11 cellular contexts compared by ENCODE assay signal in the genomic region with DNA sequence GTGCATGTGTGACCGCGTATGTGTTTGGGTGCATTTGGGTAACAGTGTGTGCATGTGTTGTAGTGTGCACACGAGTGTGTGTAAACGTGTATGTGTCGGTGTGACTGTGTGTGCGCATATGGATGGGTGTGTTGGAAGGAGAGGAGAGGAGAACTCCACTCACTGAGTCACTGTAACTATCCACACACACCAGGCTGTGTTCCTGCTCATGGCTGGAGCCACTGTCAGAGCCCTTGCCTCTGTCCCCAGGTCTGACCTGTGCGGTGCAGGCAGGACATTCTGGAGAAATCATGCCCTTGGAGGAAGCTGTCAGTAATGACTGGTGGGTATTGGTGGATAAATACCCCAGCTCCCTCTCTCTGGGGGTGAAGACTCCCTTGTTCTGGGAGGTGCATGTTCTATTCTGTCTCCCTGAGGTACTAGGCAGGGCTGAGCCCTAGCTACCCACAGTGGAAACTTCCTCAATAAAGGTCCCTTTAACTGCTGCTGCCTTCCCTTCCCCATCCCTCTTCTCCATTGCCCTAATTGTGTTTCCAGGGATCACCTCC. TPM values are rescaled to one million over a fixed set of nuclear protein-coding genes. Genes with fewer than 3 reads are reported as not detected.
DNase-seq lines count a peak whose midpoint lies in the region; ATAC-seq, FAIRE-seq and TF ChIP-seq lines count a peak whose summit lies in the region.
"Had no signal": no experiment of that assay in that cellular context is flagged by ENCODE, and none has a peak within 500 bp of the region (broad histone marks: within the 10 kb centered on the region; RNA-seq: fewer than 3 reads in every experiment).

No MANE protein-coding gene starts in this region.

- peak overlapping the region; percentile 88 for H2BK15ac ChIP-seq in H1 (ENCODE audit: low read length)

- peak overlapping the region; percentile 48; the same call in 1 of the 2 replicates for H2BK20ac ChIP-seq in H1 (ENCODE audit: low read length)

- no peaks in the 10 kb centered on the region for H3K36me3 Mint-ChIP-seq in stimulated activated naive CD8-positive, alpha-beta T cell treated with anti-CD3 and anti-CD28 coated beads, Interleukin-15, Interleukin-2, amounts not matched to agents 100 ng/mL and 50 ng/mL, for 24 hours (ENCODE audit: low read depth)
- no peaks in the 10 kb centered on the region for H3K36me3 Mint-ChIP-seq in type B pancreatic cell
- H3K36me3 Mint-ChIP-seq: CD8-positive, alpha-beta T cell had no signal

- no TSS peak for BruUV-seq in Panc1 (replicated peaks; lab: Mats Ljungman, UMichigan)

- POLR2A ChIA-PET in Panc1 (lab: Charles Lee) (no interaction called here), H1 (lab: Charles Lee; ENCODE audit: partially characterized antibody) (no interaction called here)

- CTCF ChIA-PET in Panc1 (lab: Charles Lee) (interaction anchor here (0.8 kb wide), 1 partner anchor 179 kb away, joined by 3 read pairs; no protein-coding TSS in a partner anchor), H1 (lab: Charles Lee; ENCODE audit: partially characterized antibody) (interaction anchor here (0.7 to 1.4 kb wide), 5 partner anchors 12 to 379 kb away, joined by 3 to 5 read pairs (median 3); no protein-coding TSS in a partner anchor)

- H3K4me1 Mint-ChIP-seq in stimulated activated naive CD8-positive, alpha-beta T cell treated with anti-CD3 and anti-CD28 coated beads, Interleukin-15, Interleukin-2, amounts not matched to agents 100 ng/mL and 50 ng/mL, for 24 hours (ENCODE audit: low read depth) = peaks cover 18% of the 10 kb centered on the region
- H3K4me1 Mint-ChIP-seq in type B pancreatic cell (ENCODE audit: unreplicated experiment) = peaks cover 6% of the 10 kb centered on the region

- TF ChIP-seq CTCF in Panc1 (IDR thresholded peaks at IDR 0.05) (no peak; the same call in 1 of the 2 replicates), H1 (IDR thresholded peaks at IDR 0.05; ENCODE audit: control extremely low read depth in 1 of 3, insufficient read depth in 1 of 3, low read depth in 1 of 3, low read length in 3 of 3) (no peak), type B pancreatic cell (conservative IDR thresholded peaks at IDR 0.05) (no peak)

- no peak overlapping the region for H4K5ac ChIP-seq in H1 (ENCODE audit: insufficient read length, low read depth, low read length)

- H3K27me3 ChIP-seq in Panc1 (ENCODE audit: control insufficient read depth, insufficient read depth, low read length) (no peaks in the 10 kb centered on the region; the same call in 1 of the 2 replicates), H1 (replicated peaks in 1 of 4; ENCODE audit: control insufficient read depth in 3 of 4, extremely low read depth in 1 of 4, insufficient read depth in 3 of 4, low read length in 3 of 4) (peaks cover 0 to 2% (median 0%) of the 10 kb centered on the region in 4 experiments; a peak in 2 of 7 replicates)

- no peak overlapping the region for H3K27ac Mint-ChIP-seq in stimulated activated naive CD8-positive, alpha-beta T cell treated with anti-CD3 and anti-CD28 coated beads, Interleukin-15, Interleukin-2, amounts not matched to agents 100 ng/mL and 50 ng/mL, for 24 hours
- H3K27ac Mint-ChIP-seq in type B pancreatic cell = no peak overlapping the region

- H3K79me2 ChIP-seq in H1 (ENCODE audit: control insufficient read depth in 1 of 2, insufficient read depth in 2 of 2, low read length in 2 of 2) = no peaks in the 10 kb centered on the region

- no peak overlapping the region for H2AK5ac ChIP-seq in H1 (ENCODE audit: low read depth, low read length)

- peak overlapping the region; percentile 5 for H4K91ac ChIP-seq in H1 (replicated peaks; ENCODE audit: insufficient read length, low read length)

- H2BK12ac ChIP-seq in H1 (ENCODE audit: low read depth, low read length) = peak overlapping the region; percentile 91; the same call in 1 of the 2 replicates

- no peak for TF ChIP-seq POLR2A in H1 (IDR thresholded peaks at IDR 0.05; ENCODE audit: control extremely low read depth in 1 of 2, low read depth in 2 of 2, low read length in 2 of 2)

- no peak for TF ChIP-seq RAD21 in H1 (IDR thresholded peaks at IDR 0.05 in 1 of 2, conservative IDR thresholded peaks at IDR 0.05 in 1 of 2; ENCODE audit: low read depth in 2 of 2, low read length in 2 of 2)

- H3K56ac ChIP-seq in H1 (replicated peaks; ENCODE audit: insufficient read length, low read depth, low read length) = no peak overlapping the region

- no peak overlapping the region for H2AFZ ChIP-seq in H1 (ENCODE audit: low read length)

- H3K4ac ChIP-seq in H1 (replicated peaks; ENCODE audit: insufficient read length, low read depth, low read length) = no peak overlapping the region

- H3K14ac ChIP-seq in H1 (ENCODE audit: insufficient read length) = no peak overlapping the region

- H4K20me1 ChIP-seq in H1 (replicated peaks in 1 of 2; ENCODE audit: control insufficient read depth in 1 of 2, insufficient read depth in 2 of 2, low read length in 2 of 2) = peaks cover 0 to 1% of the 10 kb centered on the region in 2 experiments

- no peak overlapping the region for H2BK5ac ChIP-seq in H1 (ENCODE audit: low read depth, low read length)

- ATAC-seq in stimulated activated naive CD8-positive, alpha-beta T cell treated with anti-CD3 and anti-CD28 coated beads, Interleukin-15, Interleukin-2, amounts not matched to agents 100 U/mL and 50 U/mL, for 24 hours = no peak
- peak; percentile 28 for ATAC-seq in Panc1
- no peak for ATAC-seq in GM21367 (IDR thresholded peaks at IDR 0.05; ENCODE audit: unreplicated experiment)

- H3K27me3 Mint-ChIP-seq in stimulated activated naive CD8-positive, alpha-beta T cell treated with anti-CD3 and anti-CD28 coated beads, Interleukin-15, Interleukin-2, amounts not matched to agents 100 ng/mL and 50 ng/mL, for 24 hours = peaks cover 3% of the 10 kb centered on the region
- peaks cover 31% of the 10 kb centered on the region for H3K27me3 Mint-ChIP-seq in type B pancreatic cell

- intact Hi-C loops in Panc1 (cut with micrococcal nuclease; ENCODE audit: unreplicated experiment) = loop anchor here (5.0 to 10.0 kb wide), 2 partner anchors 82 to 139 kb away; a partner anchor contains a TSS

- H3K4me3 Mint-ChIP-seq in stimulated activated naive CD8-positive, alpha-beta T cell treated with anti-CD3 and anti-CD28 coated beads, Interleukin-15, Interleukin-2, amounts not matched to agents 100 ng/mL and 50 ng/mL, for 24 hours = peak overlapping the region; percentile 77
- peak overlapping the region; percentile 76 for H3K4me3 Mint-ChIP-seq in type B pancreatic cell

- no peak for FAIRE-seq in H1 (lab: Jason Lieb, UNC)

- H3K9me3 Mint-ChIP-seq in stimulated activated naive CD8-positive, alpha-beta T cell treated with anti-CD3 and anti-CD28 coated beads, Interleukin-15, Interleukin-2, amounts not matched to agents 100 ng/mL and 50 ng/mL, for 24 hours = no peaks in the 10 kb centered on the region
- no peaks in the 10 kb centered on the region for H3K9me3 Mint-ChIP-seq in type B pancreatic cell
- H3K9me3 Mint-ChIP-seq: CD8-positive, alpha-beta T cell had no signal

- in situ Hi-C loops in Panc1 (cut with HindIII; ENCODE audit: low pct_unique_long_range_greater_than_20kb, low sequenced_read_pairs) = no loop called here

- WGBS in H1 (ENCODE audit: extremely low coverage in 1 of 2, insufficient coverage in 1 of 2, insufficient read length in 1 of 2, insufficient replicate concordance in 2 of 2, low coverage in 1 of 2, low lambda C conversion rate in 2 of 2, missing lambda C conversion rate in 1 of 2), 2 experiments = 18% methylated on average over 7 of the region's 7 CpGs; no CpG with 5 or more reads in 1 of the 2 experiments

- H3K4me3 ChIP-seq in Panc1 (ENCODE audit: low read depth in 2 of 2, low read length in 2 of 2) (peak overlapping the region in 1 of 2 experiments; percentile 65; a peak in 2 of 4 replicates), H1 (ENCODE audit: extremely low read depth in 1 of 4, insufficient read depth in 2 of 4, low read depth in 3 of 4, low read length in 4 of 4) (no peak overlapping the region)

- no peak for DNase-seq in stimulated activated naive CD8-positive, alpha-beta T cell treated with anti-CD3 and anti-CD28 coated beads, Interleukin-15, Interleukin-2, amounts not matched to agents 100 U/mL and 50 U/mL, for 24 hours
- no peak for DNase-seq in Panc1 (ENCODE audit: low read depth, low spot score)
- no peak for DNase-seq in H1 (ENCODE audit: low read depth in 1 of 2, low spot score in 2 of 2)
- no peak for DNase-seq in type B pancreatic cell (ENCODE audit: extremely low spot score, unreplicated experiment)
- DNase-seq in HuH-7.5 (ENCODE audit: low spot score) = no peak
- no peak for DNase-seq in NCI-H2171 treated with DMSO at 0.1 percent for 48 hours (lab: John Stamatoyannopoulos, UW)

- no peak overlapping the region for H3K23ac ChIP-seq in H1 (ENCODE audit: insufficient read length)

- peak overlapping the region in 1 of 2 experiments; percentile 14; a peak in 1 of 4 replicates for H3K4me2 ChIP-seq in H1 (ENCODE audit: insufficient read depth in 1 of 2, low read depth in 2 of 2, low read length in 2 of 2)

- H3K9ac ChIP-seq in H1 (replicated peaks in 1 of 4; ENCODE audit: extremely low read depth in 1 of 4, low read depth in 3 of 4, low read length in 3 of 4) = no peak overlapping the region

- no peaks in the 10 kb centered on the region for H3K23me2 ChIP-seq in H1 (ENCODE audit: low read depth, low read length)

- no peak for TF ChIP-seq EP300 in H1 (IDR thresholded peaks at IDR 0.05; ENCODE audit: borderline replicate concordance in 1 of 2, low read depth in 2 of 2, low read length in 2 of 2)

- H3K27ac ChIP-seq in Panc1 (ENCODE audit: low read length) (no peak overlapping the region), H1 (ENCODE audit: low read depth, low read length) (no peak overlapping the region)

- no peak overlapping the region for H2BK120ac ChIP-seq in H1 (replicated peaks; ENCODE audit: low read depth, low read length)

- no peaks in the 10 kb centered on the region for H3K79me1 ChIP-seq in H1 (ENCODE audit: low read depth, low read length)

- H4K8ac ChIP-seq in H1 (ENCODE audit: extremely low read depth, insufficient read depth, low read length) = no peak overlapping the region

- H3K4me1 ChIP-seq in Panc1 (ENCODE audit: control insufficient read depth, insufficient read depth, low read length) (no peaks in the 10 kb centered on the region), H1 (replicated peaks in 1 of 4; ENCODE audit: control insufficient read depth in 3 of 4, insufficient read depth in 4 of 4, low read length in 3 of 4) (no peaks in the 10 kb centered on the region)

- H3K18ac ChIP-seq in H1 (ENCODE audit: extremely low read depth, low read length) = no peak overlapping the region

- H3K36me3 ChIP-seq in Panc1 (ENCODE audit: control insufficient read depth, insufficient read depth, low read length) = no peaks in the 10 kb centered on the region
- H3K36me3 ChIP-seq in H1 (ENCODE audit: control insufficient read depth in 2 of 4, insufficient read depth in 4 of 4, low read length in 3 of 4) = no peaks in the 10 kb centered on the region

- H3K9me3 ChIP-seq in Panc1 (ENCODE audit: control insufficient read depth, insufficient read depth, low read depth, low read length) (no peaks in the 10 kb centered on the region), H1 (ENCODE audit: insufficient read depth in 2 of 2, low read depth in 1 of 2, low read length in 1 of 2) (peaks cover 13 to 27% of the 10 kb centered on the region in 2 experiments)

RNA-seq across cellular contexts. Expression of a gene that starts 48.4 kb away (rescaled TPM):
- total RNA-seq in Panc1 (2021; ENCODE audit: unreplicated experiment) = 0.21 TPM
- 0.18 TPM for polyA plus RNA-seq in Panc1 (2012; ENCODE audit: insufficient read length)
- total RNA-seq in H1 (2021; fragmentation: NEBNext Ultra II Directional; extraction: Animal tissue kit (Norgen Biotek cat#: 25700)) = not detected in 2 replicates
- polyA plus RNA-seq in H1 (2011; rRNA removed) = not detected in 2 replicates
- polyA plus RNA-seq in H1 (2011; cell fraction: cytosol; rRNA removed) = 0.04 TPM
- not detected for polyA plus RNA-seq in H1 (2011; cell fraction: nucleus; rRNA removed)
- not detected in 4 replicates for polyA plus RNA-seq in H1 (2012, experiment 1 of 2)
- not detected for polyA plus RNA-seq in H1 (2012, experiment 2 of 2)
- 2.5 TPM for polyA plus RNA-seq in H1 (2013, experiment 1 of 2)
- 2.9 TPM for polyA plus RNA-seq in H1 (2013, experiment 2 of 2)
- 0.07 TPM in 1 of 2 replicates, not detected in the other for polyA minus RNA-seq in H1 (2011; rRNA and poly(A)+ RNA removed)
- not detected for polyA minus RNA-seq in H1 (2011; cell fraction: cytosol; rRNA and poly(A)+ RNA removed)
- polyA minus RNA-seq in H1 (2011; cell fraction: nucleus; rRNA and poly(A)+ RNA removed) = not detected
- not detected in 2 replicates for total RNA-seq in type B pancreatic cell (ENCODE audit: low replicate concordance)
- total RNA-seq: fibroblast of villous mesenchyme, SK-MEL-5 had no signal

RNA-seq across cellular contexts. Expression of a gene that starts 58.3 kb away (rescaled TPM):
- not detected for total RNA-seq in Panc1 (2021; ENCODE audit: unreplicated experiment)
- polyA plus RNA-seq in Panc1 (2012; ENCODE audit: insufficient read length) = not detected
- total RNA-seq in H1 (2021; fragmentation: NEBNext Ultra II Directional; extraction: Animal tissue kit (Norgen Biotek cat#: 25700)) = not detected in 2 replicates
- not detected in 2 replicates for polyA plus RNA-seq in H1 (2011; rRNA removed)
- polyA plus RNA-seq in H1 (2011; cell fraction: cytosol; rRNA removed) = not detected
- polyA plus RNA-seq in H1 (2011; cell fraction: nucleus; rRNA removed) = not detected
- polyA plus RNA-seq in H1 (2012, experiment 1 of 2) = not detected in 4 replicates
- polyA plus RNA-seq in H1 (2012, experiment 2 of 2) = not detected
- polyA plus RNA-seq in H1 (2013, experiment 1 of 2) = not detected
- polyA plus RNA-seq in H1 (2013, experiment 2 of 2) = not detected
- not detected in 2 replicates for polyA minus RNA-seq in H1 (2011; rRNA and poly(A)+ RNA removed)
- polyA minus RNA-seq in H1 (2011; cell fraction: cytosol; rRNA and poly(A)+ RNA removed) = not detected
- not detected for polyA minus RNA-seq in H1 (2011; cell fraction: nucleus; rRNA and poly(A)+ RNA removed)
- not detected in 2 replicates for total RNA-seq in type B pancreatic cell (ENCODE audit: low replicate concordance)
- total RNA-seq: CD8-positive, alpha-beta T cell; fibroblast of villous mesenchyme; SK-MEL-5 had no signal
